ENCODE assay signal across 15 cellular contexts in genomic region chr11:66109294-66109693, GRCh38. TPM values are rescaled to one million over a fixed set of nuclear protein-coding genes. Genes with fewer than 3 reads are reported as not detected.
DNase-seq lines count a peak whose midpoint lies in the region; ATAC-seq and TF ChIP-seq lines count a peak whose summit lies in the region.
"Had no signal": no experiment of that assay in that cellular context is flagged by ENCODE, and none has a peak within 500 bp of the region (broad histone marks: within the 10 kb centered on the region; RNA-seq: fewer than 3 reads in every experiment).

No MANE protein-coding gene starts in this region.

- CTCF ChIA-PET in activated naive CD4-positive, alpha-beta T cell treated with anti-CD3 and anti-CD28 coated beads for 36 hours (lab: Charles Lee) = interaction anchor here (1.0 to 2.1 kb wide), 2 partner anchors 17 to 40 kb away, joined by 3 to 13 read pairs; partner anchors contain the start of gene PACS1
- CTCF ChIA-PET in GM10248 (lab: Yijun Ruan, JAX) = interaction anchor here (1.5 to 2.6 kb wide), 3 partner anchors 8 to 26 kb away, joined by 3 to 10 read pairs (median 4); no protein-coding TSS in a partner anchor

- no peak overlapping the region for H3K4me2 ChIP-seq in OCI-LY1 (ENCODE audit: low read length)

- H3K27me3 Mint-ChIP-seq in activated naive CD4-positive, alpha-beta T cell treated with anti-CD3 and anti-CD28 coated beads for 36 hours (ENCODE audit: low read depth) = no peaks in the 10 kb centered on the region
- H3K27me3 Mint-ChIP-seq in dendritic cell treated with granulocyte-macrophage colony-stimulating factor and Interleukin-4, amounts not matched to agents 40 ng/mL and 50 ng/mL, for 4 days = no peaks in the 10 kb centered on the region
- no peaks in the 10 kb centered on the region for H3K27me3 Mint-ChIP-seq in stimulated activated naive CD8-positive, alpha-beta T cell treated with anti-CD3 and anti-CD28 coated beads, Interleukin-15, amount 100 ng/mL, for 72 hours

- no peak overlapping the region for H2AFZ ChIP-seq in OCI-LY1 (ENCODE audit: low read length)

- H3K27ac Mint-ChIP-seq in activated naive CD4-positive, alpha-beta T cell treated with anti-CD3 and anti-CD28 coated beads for 36 hours = peak overlapping the region; percentile 74
- peak overlapping the region; percentile 0 for H3K27ac Mint-ChIP-seq in dendritic cell treated with granulocyte-macrophage colony-stimulating factor and Interleukin-4, amounts not matched to agents 40 ng/mL and 50 ng/mL, for 4 days
- H3K27ac Mint-ChIP-seq in stimulated activated naive CD8-positive, alpha-beta T cell treated with anti-CD3 and anti-CD28 coated beads, Interleukin-15, amount 100 ng/mL, for 72 hours = peak overlapping the region in 1 of 2 donors; percentile 33

- TF ChIP-seq EP300 in ovary (IDR thresholded peaks at IDR 0.05) = no peak

- H3K9me3 ChIP-seq in OCI-LY1 (ENCODE audit: low read length) = no peaks in the 10 kb centered on the region
- H3K9me3 ChIP-seq in ovary = no peaks in the 10 kb centered on the region
- H3K9me3 ChIP-seq: tibial artery had no signal

- no peak overlapping the region for H3K9ac ChIP-seq in OCI-LY1 (ENCODE audit: low read length)

- POLR2A ChIA-PET in GM10248 (lab: Yijun Ruan, JAX) = no interaction called here

- H3K36me3 Mint-ChIP-seq in activated naive CD4-positive, alpha-beta T cell treated with anti-CD3 and anti-CD28 coated beads for 36 hours (ENCODE audit: low read depth) = peaks cover 9% of the 10 kb centered on the region
- H3K36me3 Mint-ChIP-seq in dendritic cell treated with granulocyte-macrophage colony-stimulating factor and Interleukin-4, amounts not matched to agents 40 ng/mL and 50 ng/mL, for 4 days (ENCODE audit: low read depth) = peaks cover 8% of the 10 kb centered on the region

- TF ChIP-seq CTCF in OCI-LY1 (IDR thresholded peaks at IDR 0.05; ENCODE audit: low read length) (no peak), ovary (IDR thresholded peaks at IDR 0.05) (no peak), GM10248 (IDR thresholded peaks at IDR 0.05; ENCODE audit: control extremely low read depth, extremely low read depth, low read depth, missing control alignments) (no peak)

- H3K27ac ChIP-seq in OCI-LY1 (ENCODE audit: low read depth, low read length, poor library complexity, severe bottlenecking) (peak overlapping the region; percentile 87), ovary (no peak overlapping the region)
- H3K27ac ChIP-seq: SK-N-MC, tibial artery had no signal

- intact Hi-C loops in activated naive CD4-positive, alpha-beta T cell treated with anti-CD3 and anti-CD28 coated beads for 36 hours (cut with micrococcal nuclease) = loop anchor here (1.0 kb wide), 1 partner anchor 17 kb away; no protein-coding TSS in a partner anchor
- intact Hi-C loops in dendritic cell treated with granulocyte-macrophage colony-stimulating factor and Interleukin-4, amounts not matched to agents 40 ng/mL and 50 ng/mL, for 4 days (cut with micrococcal nuclease) = no loop called here
- intact Hi-C loops in ovary (cut with DNase I) = no loop called here

- H3K79me2 ChIP-seq in OCI-LY1 (ENCODE audit: insufficient read depth, low read length) = peaks cover 19% of the 10 kb centered on the region

- ATAC-seq in stimulated activated naive CD8-positive, alpha-beta T cell treated with anti-CD3 and anti-CD28 coated beads, Interleukin-15, amount 100 ng/mL, for 72 hours = peak; percentile 77
- ATAC-seq: left ventricle myocardium superior had no signal

- H3K4me1 ChIP-seq in OCI-LY1 (ENCODE audit: insufficient read depth, low read length, severe bottlenecking) (peaks cover 81% of the 10 kb centered on the region), ovary (ENCODE audit: insufficient read depth) (peaks cover 6% of the 10 kb centered on the region)

- WGBS in ovary, 3 donors = 92 to 96% (median 96%) methylated on average over 2 of the region's 2 CpGs

- H3K9me2 ChIP-seq in OCI-LY1 (ENCODE audit: low read depth, low read length) = no peaks in the 10 kb centered on the region

- peaks cover 8% of the 10 kb centered on the region; the same call in 1 of the 2 replicates for H3K36me3 ChIP-seq in OCI-LY1 (ENCODE audit: insufficient read depth, low read length)
- H3K36me3 ChIP-seq in ovary = no peaks in the 10 kb centered on the region
- H3K36me3 ChIP-seq: tibial artery had no signal

- DNase-seq in activated naive CD4-positive, alpha-beta T cell treated with anti-CD3 and anti-CD28 coated beads for 36 hours = no peak
- DNase-seq in activated naive CD4-positive, alpha-beta T cell treated with Interleukin-2 at 50 U/mL for 16 hours = no peak
- no peak for DNase-seq in stimulated activated naive CD8-positive, alpha-beta T cell treated with anti-CD3 and anti-CD28 coated beads, Interleukin-15, amount 100 ng/mL, for 72 hours
- DNase-seq in ovary = no peak
- DNase-seq in GM10248 (ENCODE audit: extremely low spot score) = no peak
- DNase-seq: activated gamma-delta T cell treated with Interleukin-2 at 50 U/mL for 16 hours, Calu3, head of caudate nucleus, left ventricle myocardium superior, NCI-H187, NCI-H226, tibial artery had no signal

- H3K9me3 Mint-ChIP-seq in activated naive CD4-positive, alpha-beta T cell treated with anti-CD3 and anti-CD28 coated beads for 36 hours = no peaks in the 10 kb centered on the region
- H3K9me3 Mint-ChIP-seq in dendritic cell treated with granulocyte-macrophage colony-stimulating factor and Interleukin-4, amounts not matched to agents 40 ng/mL and 50 ng/mL, for 4 days = no peaks in the 10 kb centered on the region
- no peaks in the 10 kb centered on the region for H3K9me3 Mint-ChIP-seq in stimulated activated naive CD8-positive, alpha-beta T cell treated with anti-CD3 and anti-CD28 coated beads, Interleukin-15, amount 100 ng/mL, for 72 hours

- no peak for TF ChIP-seq POLR2A in ovary (IDR thresholded peaks at IDR 0.05)

- H3K4me3 ChIP-seq in OCI-LY1 (ENCODE audit: low read depth, low read length, poor library complexity, severe bottlenecking) (no peak overlapping the region), ovary (no peak overlapping the region)
- H3K4me3 ChIP-seq: SK-N-MC, tibial artery had no signal

- no peaks in the 10 kb centered on the region for H4K20me1 ChIP-seq in OCI-LY1 (ENCODE audit: insufficient read depth, low read length)

- no peak overlapping the region for H3K4me3 Mint-ChIP-seq in activated naive CD4-positive, alpha-beta T cell treated with anti-CD3 and anti-CD28 coated beads for 36 hours
- H3K4me3 Mint-ChIP-seq in dendritic cell treated with granulocyte-macrophage colony-stimulating factor and Interleukin-4, amounts not matched to agents 40 ng/mL and 50 ng/mL, for 4 days = no peak overlapping the region
- peak overlapping the region; percentile 3 to 9 for H3K4me3 Mint-ChIP-seq in stimulated activated naive CD8-positive, alpha-beta T cell treated with anti-CD3 and anti-CD28 coated beads, Interleukin-15, amount 100 ng/mL, for 72 hours

- peaks cover 94% of the 10 kb centered on the region for H3K4me1 Mint-ChIP-seq in activated naive CD4-positive, alpha-beta T cell treated with anti-CD3 and anti-CD28 coated beads for 36 hours (ENCODE audit: low read depth)
- H3K4me1 Mint-ChIP-seq in dendritic cell treated with granulocyte-macrophage colony-stimulating factor and Interleukin-4, amounts not matched to agents 40 ng/mL and 50 ng/mL, for 4 days (ENCODE audit: low read depth) = peaks cover 58% of the 10 kb centered on the region
- H3K4me1 Mint-ChIP-seq in stimulated activated naive CD8-positive, alpha-beta T cell treated with anti-CD3 and anti-CD28 coated beads, Interleukin-15, amount 100 ng/mL, for 72 hours = peaks cover 94% of the 10 kb centered on the region

- no peaks in the 10 kb centered on the region for H3F3A ChIP-seq in OCI-LY1 (ENCODE audit: insufficient read depth, low read length)

- H3K27me3 ChIP-seq in OCI-LY1 (ENCODE audit: insufficient read depth, low read length) (no peaks in the 10 kb centered on the region), ovary (no peaks in the 10 kb centered on the region)
- H3K27me3 ChIP-seq: tibial artery had no signal

RNA-seq across cellular contexts. Expression of gene PACS1, which starts 39.2 kb away (rescaled TPM):
- total RNA-seq in activated naive CD4-positive, alpha-beta T cell treated with anti-CD3 and anti-CD28 coated beads for 36 hours = 10 to 100 TPM; 77.8 to 80.7 TPM
- total RNA-seq in ovary = 10 to 100 TPM; 22.4 to 83.9 (median 73.9) TPM
- 10 to 100 TPM; 31.3 to 92.9 TPM for polyA plus RNA-seq in ovary

RNA-seq across cellular contexts. Expression of gene SF3B2, which starts 57.1 kb away (rescaled TPM):
- total RNA-seq in activated naive CD4-positive, alpha-beta T cell treated with anti-CD3 and anti-CD28 coated beads for 36 hours = 100 to 1,000 TPM; 319 to 321 TPM
- 100 to 1,000 TPM; 113 to 199 (median 189) TPM for total RNA-seq in ovary
- 100 to 1,000 TPM; 132 to 203 TPM for polyA plus RNA-seq in ovary

Comparison
In these comparisons a context has a peak if more than half of its experiments do, and no peak if none do; other contexts are left out.
1. H3K4me3 Mint-ChIP-seq: peak in stimulated activated naive CD8-positive, alpha-beta T cell treated with anti-CD3 and anti-CD28 coated beads, Interleukin-15, amount 100 ng/mL, for 72 hours (2 of 2); none in activated naive CD4-positive, alpha-beta T cell treated with anti-CD3 and anti-CD28 coated beads for 36 hours (single experiment) and dendritic cell treated with granulocyte-macrophage colony-stimulating factor and Interleukin-4, amounts not matched to agents 40 ng/mL and 50 ng/mL, for 4 days (single experiment).